8 cellular contexts compared by ENCODE assay signal in genomic region chr6:137810554-137811120, GRCh38. TPM values are rescaled to one million over a fixed set of nuclear protein-coding genes. Genes with fewer than 3 reads are reported as not detected.
DNase-seq lines count a peak whose midpoint lies in the region; ATAC-seq and TF ChIP-seq lines count a peak whose summit lies in the region.

No MANE protein-coding gene starts in this region.

- H2AK9ac ChIP-seq in IMR-90 (replicated peaks; ENCODE audit: low read depth, low read length, poor library complexity) = no peak overlapping the region

- BruUV-seq in IMR-90 (replicated peaks; lab: Mats Ljungman, UMichigan) = no TSS peak

- H3K9me3 ChIP-seq in CD4-positive, alpha-beta T cell (ENCODE audit: control insufficient read depth, low read length) = no peaks in the 10 kb centered on the region
- no peaks in the 10 kb centered on the region for H3K9me3 ChIP-seq in IMR-90 (ENCODE audit: control insufficient read depth, insufficient read depth, low read length)
- no peaks in the 10 kb centered on the region for H3K9me3 ChIP-seq in uterus

- H3K4me3 ChIP-seq in IMR-90 (ENCODE audit: insufficient read depth, low read depth, low read length) (no peak overlapping the region), uterus (no peak overlapping the region)

- H3K27ac ChIP-seq in CD4-positive, alpha-beta T cell (ENCODE audit: low read depth, low read length) = peak overlapping the region; percentile 16
- H3K27ac ChIP-seq in IMR-90 (ENCODE audit: insufficient read depth, low read length) = no peak overlapping the region
- H3K27ac ChIP-seq in uterus = peak overlapping the region in 1 of 2 donors; percentile 13

- no CpG with 5 or more reads among the region's 4 CpGs for WGBS in IMR-90 (ENCODE audit: extremely low coverage in 2 of 2, insufficient read length in 1 of 2), 2 experiments

- H3K4me1 ChIP-seq in IMR-90 (ENCODE audit: control insufficient read depth, insufficient read depth, low read length) (peaks cover 8% of the 10 kb centered on the region; the same call in 1 of the 2 replicates), uterus (peaks cover 0 to 2% of the 10 kb centered on the region in 2 donors)

- CTCF ChIA-PET in CD4-positive, alpha-beta T cell (lab: Charles Lee) = interaction anchor here (1.1 to 5.8 kb wide), 3 partner anchors 11 to 56 kb away, joined by 6 to 42 read pairs (median 11); partner anchors contain the start of gene TNFAIP3
- CTCF ChIA-PET in IMR-90 (lab: Yijun Ruan, JAX) = interaction anchor here (1.3 kb wide), 1 partner anchor 134 kb away, joined by 3 read pairs; no protein-coding TSS in a partner anchor

- no peaks in the 10 kb centered on the region for H3K9me3 Mint-ChIP-seq in CD4-positive, alpha-beta T cell
- H3K9me3 Mint-ChIP-seq in activated T-helper 1 cell treated with anti-CD3 and anti-CD28 coated beads, Interleukin-12 subunit alpha, Interleukin-12 subunit beta, Interleukin-2, Interleukin-4 antibody, amounts not matched to agents 30 ng/mL and 10 ng/mL and 1 ng/mL, durations not matched to agents 14 hours and 24 hours and 36 hours = peaks cover 8% of the 10 kb centered on the region
- no peaks in the 10 kb centered on the region for H3K9me3 Mint-ChIP-seq in natural killer cell

- peak overlapping the region; percentile 30; the same call in 1 of the 2 replicates for H2BK20ac ChIP-seq in IMR-90 (ENCODE audit: low read depth, low read length)

- peak overlapping the region; percentile 17 for H3K14ac ChIP-seq in IMR-90 (replicated peaks; ENCODE audit: low read depth, low read length)

- H4K8ac ChIP-seq in IMR-90 (ENCODE audit: low read depth in 2 of 2, low read length in 2 of 2) = peak overlapping the region; percentile 7 to 71; a peak in 3 of 4 replicates

- dilution Hi-C loops in IMR-90 (cut with HindIII; ENCODE audit: low sequenced_read_pairs, unreplicated experiment) = no loop called here

- H2BK120ac ChIP-seq in IMR-90 (ENCODE audit: low read depth, low read length) = peak overlapping the region; percentile 31; the same call in 1 of the 2 replicates

- no peak overlapping the region for H3K56ac ChIP-seq in IMR-90 (ENCODE audit: extremely low read depth, insufficient read depth, low read length)

- no peak overlapping the region for H3K23ac ChIP-seq in IMR-90 (ENCODE audit: low read depth, low read length)

- H3K79me1 ChIP-seq in IMR-90 (ENCODE audit: low read depth in 1 of 2, low read length in 2 of 2) = no peaks in the 10 kb centered on the region

- H2AK5ac ChIP-seq in IMR-90 (ENCODE audit: low read depth, low read length) = peak overlapping the region; percentile 22; the same call in 1 of the 2 replicates

- H3K4ac ChIP-seq in IMR-90 (ENCODE audit: low read depth, low read length) = peak overlapping the region; percentile 2; the same call in 1 of the 2 replicates

- no peak for TF ChIP-seq RAD21 in IMR-90 (IDR thresholded peaks at IDR 0.05; ENCODE audit: low read length)

- peak overlapping the region; percentile 74 for H3K27ac Mint-ChIP-seq in CD4-positive, alpha-beta T cell
- H3K27ac Mint-ChIP-seq in activated T-helper 1 cell treated with anti-CD3 and anti-CD28 coated beads, Interleukin-12 subunit alpha, Interleukin-12 subunit beta, Interleukin-2, Interleukin-4 antibody, amounts not matched to agents 30 ng/mL and 10 ng/mL and 1 ng/mL, durations not matched to agents 14 hours and 24 hours and 36 hours = peak overlapping the region; percentile 81
- H3K27ac Mint-ChIP-seq in natural killer cell = peak overlapping the region; percentile 79 to 94

- no peak for DNase-seq in CD4-positive, alpha-beta T cell
- DNase-seq in IMR-90 (no peak), natural killer cell (no peak), uterus (no peak)
- DNase-seq in activated T-helper 1 cell treated with anti-CD3 and anti-CD28 coated beads, Interleukin-12 subunit alpha, Interleukin-12 subunit beta, Interleukin-2, Interleukin-4 antibody, amounts not matched to agents 30 ng/mL and 10 ng/mL and 1 ng/mL, durations not matched to agents 14 hours and 24 hours and 36 hours (ENCODE audit: low spot score) = no peak

- H4K5ac ChIP-seq in IMR-90 (ENCODE audit: low read depth, low read length) = peak overlapping the region; percentile 18; the same call in 1 of the 2 replicates

- peak overlapping the region; percentile 72; the same call in 1 of the 3 replicates for H2BK15ac ChIP-seq in IMR-90 (ENCODE audit: low read depth, low read length)

- TF ChIP-seq POLR2A in IMR-90 (IDR thresholded peaks at IDR 0.05; ENCODE audit: low read depth, low read length) = no peak
- TF ChIP-seq POLR2A in uterus (IDR thresholded peaks at IDR 0.05) = no peak

- no peaks in the 10 kb centered on the region for H3K27me3 ChIP-seq in CD4-positive, alpha-beta T cell (ENCODE audit: control insufficient read depth, insufficient read depth, low read length)
- H3K27me3 ChIP-seq in IMR-90 (ENCODE audit: control insufficient read depth, insufficient read depth, low read length) (no peaks in the 10 kb centered on the region), uterus (no peaks in the 10 kb centered on the region)

- H4K91ac ChIP-seq in IMR-90 (ENCODE audit: insufficient read depth, low read depth, low read length) = peak overlapping the region; percentile 39; the same call in 1 of the 2 replicates

- peak overlapping the region; percentile 52; the same call in 1 of the 2 replicates for H3K18ac ChIP-seq in IMR-90 (ENCODE audit: low read depth, low read length)

- no peak for ATAC-seq in CD4-positive, alpha-beta T cell (ENCODE audit: poor library complexity)
- ATAC-seq in IMR-90 (ENCODE audit: low read depth) (no peak), natural killer cell (no peak), HG03025 (IDR thresholded peaks at IDR 0.05; ENCODE audit: low FRiP score, unreplicated experiment) (no peak), GM19452 (IDR thresholded peaks at IDR 0.05; ENCODE audit: unreplicated experiment) (no peak), HG02759 (IDR thresholded peaks at IDR 0.05; ENCODE audit: unreplicated experiment) (no peak)

- H3K27me3 Mint-ChIP-seq in CD4-positive, alpha-beta T cell = no peaks in the 10 kb centered on the region
- H3K27me3 Mint-ChIP-seq in activated T-helper 1 cell treated with anti-CD3 and anti-CD28 coated beads, Interleukin-12 subunit alpha, Interleukin-12 subunit beta, Interleukin-2, Interleukin-4 antibody, amounts not matched to agents 30 ng/mL and 10 ng/mL and 1 ng/mL, durations not matched to agents 14 hours and 24 hours and 36 hours (ENCODE audit: insufficient read depth) = no peaks in the 10 kb centered on the region
- no peaks in the 10 kb centered on the region for H3K27me3 Mint-ChIP-seq in natural killer cell (ENCODE audit: low read depth in 2 of 2)

- intact Hi-C loops in CD4-positive, alpha-beta T cell (cut with DNase I, micrococcal nuclease) = loop anchor here in 1 of 2 experiments (1.0 kb wide), 1 partner anchor 9 kb away; no protein-coding TSS in a partner anchor
- intact Hi-C loops in IMR-90 (cut with micrococcal nuclease) = no loop called here
- intact Hi-C loops in activated T-helper 1 cell treated with anti-CD3 and anti-CD28 coated beads, Interleukin-12 subunit alpha, Interleukin-12 subunit beta, Interleukin-2, Interleukin-4 antibody, amounts not matched to agents 30 ng/mL and 10 ng/mL and 1 ng/mL, durations not matched to agents 14 hours and 24 hours and 36 hours (cut with micrococcal nuclease) = loop anchor here (1.0 to 10.0 kb wide), 8 partner anchors 9 to 716 kb away; no protein-coding TSS in a partner anchor
- intact Hi-C loops in natural killer cell (cut with micrococcal nuclease) = loop anchor here (1.0 to 5.0 kb wide), 4 partner anchors 9 to 102 kb away; no protein-coding TSS in a partner anchor
- intact Hi-C loops in uterus (cut with DNase I; ENCODE audit: low total_unique reads) = no loop called here

- H3K9ac ChIP-seq in IMR-90 (ENCODE audit: low read depth, low read length) = no peak overlapping the region

- no peak for TF ChIP-seq CTCF in CD4-positive, alpha-beta T cell (IDR thresholded peaks at IDR 0.05)
- TF ChIP-seq CTCF in IMR-90 (conservative IDR thresholded peaks at IDR 0.05; ENCODE audit: low read depth, low read length) (no peak), natural killer cell (IDR thresholded peaks at IDR 0.05) (no peak), uterus (IDR thresholded peaks at IDR 0.05) (no peak)

- H3K36me3 Mint-ChIP-seq in CD4-positive, alpha-beta T cell (ENCODE audit: low read depth) = no peaks in the 10 kb centered on the region
- H3K36me3 Mint-ChIP-seq in activated T-helper 1 cell treated with anti-CD3 and anti-CD28 coated beads, Interleukin-12 subunit alpha, Interleukin-12 subunit beta, Interleukin-2, Interleukin-4 antibody, amounts not matched to agents 30 ng/mL and 10 ng/mL and 1 ng/mL, durations not matched to agents 14 hours and 24 hours and 36 hours (ENCODE audit: low read depth) = peaks cover 6% of the 10 kb centered on the region
- H3K36me3 Mint-ChIP-seq in natural killer cell = no peaks in the 10 kb centered on the region

- H3K4me1 Mint-ChIP-seq in CD4-positive, alpha-beta T cell (ENCODE audit: low read depth) = peaks cover 49% of the 10 kb centered on the region
- peaks cover 61% of the 10 kb centered on the region for H3K4me1 Mint-ChIP-seq in activated T-helper 1 cell treated with anti-CD3 and anti-CD28 coated beads, Interleukin-12 subunit alpha, Interleukin-12 subunit beta, Interleukin-2, Interleukin-4 antibody, amounts not matched to agents 30 ng/mL and 10 ng/mL and 1 ng/mL, durations not matched to agents 14 hours and 24 hours and 36 hours (ENCODE audit: low read depth)
- H3K4me1 Mint-ChIP-seq in natural killer cell = peaks cover 25 to 27% of the 10 kb centered on the region in 2 donors

- POLR2A ChIA-PET in CD4-positive, alpha-beta T cell (lab: Charles Lee) = interaction anchor here (0.6 to 2.2 kb wide), 13 partner anchors 10 to 1521 kb away, joined by 3 to 25 read pairs (median 5); partner anchors contain the start of genes BCLAF1 and TNFAIP3
- POLR2A ChIA-PET in IMR-90 (lab: Charles Lee; ENCODE audit: unreplicated experiment) = interaction anchor here (0.5 kb wide), 1 partner anchor 63 kb away, joined by 3 read pairs; no protein-coding TSS in a partner anchor

- peak overlapping the region; percentile 78 for H3K4me3 Mint-ChIP-seq in CD4-positive, alpha-beta T cell
- H3K4me3 Mint-ChIP-seq in activated T-helper 1 cell treated with anti-CD3 and anti-CD28 coated beads, Interleukin-12 subunit alpha, Interleukin-12 subunit beta, Interleukin-2, Interleukin-4 antibody, amounts not matched to agents 30 ng/mL and 10 ng/mL and 1 ng/mL, durations not matched to agents 14 hours and 24 hours and 36 hours = peak overlapping the region; percentile 43
- H3K4me3 Mint-ChIP-seq in natural killer cell = peak overlapping the region; percentile 77

- H2BK5ac ChIP-seq in IMR-90 (ENCODE audit: low read depth, low read length, poor library complexity, severe bottlenecking) = peak overlapping the region; percentile 75

- no peaks in the 10 kb centered on the region for H3K36me3 ChIP-seq in IMR-90 (ENCODE audit: control insufficient read depth, insufficient read depth, low read length)
- no peaks in the 10 kb centered on the region for H3K36me3 ChIP-seq in uterus

- no peak overlapping the region for H3K4me2 ChIP-seq in IMR-90 (ENCODE audit: low read depth, low read length)

- H2AFZ ChIP-seq in IMR-90 (replicated peaks; ENCODE audit: low read length, poor library complexity) = no peak overlapping the region

- peaks cover 6% of the 10 kb centered on the region for H3K9me1 ChIP-seq in IMR-90 (ENCODE audit: insufficient read depth, low read length)

- H4K20me1 ChIP-seq in IMR-90 (ENCODE audit: insufficient read depth, low read length) = no peaks in the 10 kb centered on the region

- in situ Hi-C loops in IMR-90 (cut with MboI; ENCODE audit: low sequenced_read_pairs) = no loop called here

RNA-seq across cellular contexts. Expression of gene TNFAIP3, which starts 56.4 kb away (rescaled TPM):
- 1,000 to 10,000 TPM; 3,816 to 3,885 TPM for total RNA-seq in CD4-positive, alpha-beta T cell
- 4.4 and 5.0 TPM in 2 replicates for total RNA-seq in IMR-90 (2012; rRNA removed)
- polyA plus RNA-seq in IMR-90 (2012; rRNA removed) = 12.6 and 14.2 TPM in 2 replicates
- polyA plus RNA-seq in IMR-90 (2012; cell fraction: cytosol; rRNA removed) = 3.5 and 6.8 TPM in 2 replicates
- 29.5 and 108 TPM in 2 replicates for polyA plus RNA-seq in IMR-90 (2012; cell fraction: nucleus; rRNA removed; ENCODE audit: low replicate concordance)
- 250 and 257 TPM in 2 replicates for total RNA-seq in activated T-helper 1 cell treated with anti-CD3 and anti-CD28 coated beads, Interleukin-12 subunit alpha, Interleukin-12 subunit beta, Interleukin-2, Interleukin-4 antibody, amounts not matched to agents 30 ng/mL and 10 ng/mL and 1 ng/mL, durations not matched to agents 14 hours and 24 hours and 36 hours
- 1,000 to 10,000 TPM; 1,163 to 1,298 (median 1,241) TPM for total RNA-seq in natural killer cell
- 10 to 100 TPM; 14.4 to 36.2 (median 19.6) TPM for total RNA-seq in uterus

Comparison
In these comparisons a context has a peak if more than half of its experiments do, and no peak if none do; other contexts are left out.
1. intact Hi-C loops: an anchor here in activated T-helper 1 cell treated with anti-CD3 and anti-CD28 coated beads, Interleukin-12 subunit alpha, Interleukin-12 subunit beta, Interleukin-2, Interleukin-4 antibody, amounts not matched to agents 30 ng/mL and 10 ng/mL and 1 ng/mL, durations not matched to agents 14 hours and 24 hours and 36 hours (1.0 to 10.0 kb wide) and natural killer cell (1.0 to 5.0 kb wide); none called in IMR-90 and uterus.